8 cellular contexts compared by ENCODE assay signal in the genomic region with DNA sequence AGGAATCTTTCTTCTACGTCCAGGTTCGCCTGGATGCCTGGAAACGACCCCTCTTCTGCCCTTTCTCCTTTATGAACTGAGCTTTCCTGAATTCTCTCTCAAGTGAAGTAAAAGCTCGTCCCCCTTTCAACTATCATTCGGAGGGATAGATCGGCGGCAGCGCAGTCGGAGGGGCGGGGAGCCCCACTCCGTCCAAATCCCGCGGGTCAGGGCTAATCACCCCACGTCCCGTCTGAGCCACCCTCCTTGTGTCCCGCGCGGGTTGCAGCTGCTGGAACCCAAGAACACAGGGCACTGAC. TPM values are rescaled to one million over a fixed set of nuclear protein-coding genes. Genes with fewer than 3 reads are reported as not detected.
A peak's percentile ranks its signal among the peaks of the same experiment; 100 is the strongest.
DNase-seq lines count a peak whose midpoint lies in the region; ATAC-seq lines count a peak whose summit lies in the region.

No MANE protein-coding gene starts in this region.

- H3K27me3 Mint-ChIP-seq in naive B cell = no peaks in the 10 kb centered on the region

- H3K27ac ChIP-seq in KOPT-K1 (ENCODE audit: low read depth, low read length, poor library complexity, severe bottlenecking) = peak overlapping the region; percentile 88
- peak overlapping the region; percentile 89 for H3K27ac ChIP-seq in duodenal mucosa (ENCODE audit: low read depth, low read length)

- peak overlapping the region; percentile 93 to 98 (median 98) for H3K4me3 Mint-ChIP-seq in naive B cell

- peak; percentile 22 for ATAC-seq in GM21423 (IDR thresholded peaks at IDR 0.05; ENCODE audit: unreplicated experiment)
- ATAC-seq in naive B cell (ENCODE audit: low read depth in 2 of 2) = no peak

- H3K4me3 ChIP-seq in duodenal mucosa (ENCODE audit: low read depth in 1 of 2, low read length in 2 of 2) = peak overlapping the region; percentile 96 to 98

- no peaks in the 10 kb centered on the region for H3K36me3 Mint-ChIP-seq in naive B cell

- H3K36me3 ChIP-seq in KOPT-K1 (ENCODE audit: insufficient read depth, low read length) = no peaks in the 10 kb centered on the region
- no peaks in the 10 kb centered on the region for H3K36me3 ChIP-seq in duodenal mucosa (ENCODE audit: control insufficient read depth in 1 of 2, insufficient read depth in 2 of 2, low read length in 2 of 2)

- no peaks in the 10 kb centered on the region for H3K27me3 ChIP-seq in duodenal mucosa (ENCODE audit: control insufficient read depth in 1 of 2, insufficient read depth in 2 of 2, low read length in 2 of 2)

- H3K4me1 ChIP-seq in duodenal mucosa (ENCODE audit: control insufficient read depth in 1 of 2, insufficient read depth in 2 of 2, low read length in 2 of 2) = peaks cover 12 to 16% of the 10 kb centered on the region in 2 donors

- H3K9me3 ChIP-seq in KOPT-K1 (ENCODE audit: insufficient read depth, low read length, poor library complexity, severe bottlenecking) (no peaks in the 10 kb centered on the region), duodenal mucosa (ENCODE audit: control insufficient read depth in 1 of 2, low read length in 2 of 2) (no peaks in the 10 kb centered on the region)

- H3K9me3 Mint-ChIP-seq in naive B cell = no peaks in the 10 kb centered on the region

- H3K4me1 Mint-ChIP-seq in naive B cell = peaks cover 10 to 30% (median 25%) of the 10 kb centered on the region in 3 donors

- peak overlapping the region; percentile 91 to 99 (median 96) for H3K27ac Mint-ChIP-seq in naive B cell

- DNase-seq in naive B cell (no peak), NCI-H2196 treated with DMSO at 0.1 percent for 48 hours (lab: John Stamatoyannopoulos, UW; ENCODE audit: unreplicated experiment) (no peak), DMS53 (lab: John Stamatoyannopoulos, UW) (no peak), NCI-H526 treated with DMSO at 0.1 percent for 48 hours (lab: John Stamatoyannopoulos, UW) (no peak), NCI-H2081 treated with DMSO at 0.1 percent for 48 hours (lab: John Stamatoyannopoulos, UW) (no peak)

- peak overlapping the region; percentile 91 to 93 for H3K9ac ChIP-seq in duodenal mucosa (ENCODE audit: low read depth in 1 of 2, low read length in 2 of 2)

RNA-seq across cellular contexts. Expression of gene FBXO48, which starts 0.4 kb away (rescaled TPM):
- under 1 TPM; 0.19 to 0.58 (median 0.42) TPM for polyA plus RNA-seq in naive B cell (ENCODE audit: low read depth in 6 of 6)

RNA-seq across cellular contexts. Expression of gene APLF, which starts 0.7 kb away (rescaled TPM):
- polyA plus RNA-seq in naive B cell (ENCODE audit: low read depth in 6 of 6) = 1 to 10 TPM in 5 of 6 donors, not detected in 1; 1.7 to 3.1 (median 2.8) TPM
